In genomic region chr12:109999983-110000505, GRCh38 we compare ENCODE assay signal across 9 cellular contexts. TPM values are rescaled to one million over a fixed set of nuclear protein-coding genes. Genes with fewer than 3 reads are reported as not detected.
DNase-seq lines count a peak whose midpoint lies in the region; ATAC-seq, FAIRE-seq and TF ChIP-seq lines count a peak whose summit lies in the region.
"Had no signal": no experiment of that assay in that cellular context is flagged by ENCODE, and none has a peak within 500 bp of the region (broad histone marks: within the 10 kb centered on the region; RNA-seq: fewer than 3 reads in every experiment).

No MANE protein-coding gene starts in this region.

- TF ChIP-seq EP300 in stomach (IDR thresholded peaks at IDR 0.05) = no peak

- H3K36me3 ChIP-seq in keratinocyte (ENCODE audit: control insufficient read depth in 2 of 2, extremely low read depth in 1 of 2, insufficient read depth in 2 of 2, low read length in 2 of 2) (peaks cover 0 to 4% of the 10 kb centered on the region in 2 experiments), stomach (peaks cover 0 to 7% (median 5%) of the 10 kb centered on the region in 4 donors)

- peak overlapping the region; percentile 96 for H3K27ac ChIP-seq in keratinocyte (ENCODE audit: control insufficient read depth, insufficient read depth, low read length)
- H3K27ac ChIP-seq in stomach = peak overlapping the region; percentile 84 to 91 (median 87)

- dilution Hi-C loops in keratinocyte (cut with MboI; ENCODE audit: extremely low pct_ligation_motif_present, low sequenced_read_pairs) = no loop called here

- no peaks in the 10 kb centered on the region for H3K9me1 ChIP-seq in keratinocyte (ENCODE audit: control insufficient read depth, extremely low read depth, insufficient read depth, low read length)

- H3K9me3 ChIP-seq in keratinocyte (ENCODE audit: control insufficient read depth, low read depth, low read length) = no peaks in the 10 kb centered on the region
- no peaks in the 10 kb centered on the region for H3K9me3 ChIP-seq in stomach

- peak overlapping the region; percentile 97 for H3K9ac ChIP-seq in keratinocyte (ENCODE audit: control insufficient read depth, extremely low read depth, insufficient read depth, low read length)

- in situ Hi-C loops in astrocyte of the cerebellum (cut with HindIII; ENCODE audit: low sequenced_read_pairs) = loop anchor here (5.0 kb wide), 1 partner anchor 38 kb away; no protein-coding TSS in a partner anchor

- H3K4me2 ChIP-seq in keratinocyte (ENCODE audit: control insufficient read depth, extremely low read depth, insufficient read depth, low read depth, low read length) = peak overlapping the region; percentile 93

- peak overlapping the region; percentile 32 for H2AFZ ChIP-seq in keratinocyte (ENCODE audit: control insufficient read depth, low read length)

- ATAC-seq in HG02938 (IDR thresholded peaks at IDR 0.05; ENCODE audit: unreplicated experiment) (no peak), GM21515 (IDR thresholded peaks at IDR 0.05; ENCODE audit: unreplicated experiment) (no peak)

- H3K4me1 ChIP-seq in keratinocyte (ENCODE audit: control insufficient read depth, extremely low read depth, insufficient read depth, low read length) (peaks cover 38% of the 10 kb centered on the region), stomach (peaks cover 31 to 82% (median 62%) of the 10 kb centered on the region in 4 donors)

- intact Hi-C loops in stomach (cut with DNase I; ENCODE audit: low total_unique reads) = no loop called here

- no peaks in the 10 kb centered on the region for H4K20me1 ChIP-seq in keratinocyte (ENCODE audit: control insufficient read depth, extremely low read depth, insufficient read depth, low read length)

- H3K27me3 ChIP-seq in keratinocyte (ENCODE audit: control insufficient read depth, extremely low read depth, insufficient read depth, low read length) = no peaks in the 10 kb centered on the region
- H3K27me3 ChIP-seq in stomach = no peaks in the 10 kb centered on the region

- WGBS in stomach, 5 donors = 0 to 2% (median 1%) methylated on average over 17 of the region's 17 CpGs

- no peak for TF ChIP-seq CTCF in LNCaP clone FGC (IDR thresholded peaks at IDR 0.05; ENCODE audit: control insufficient read depth, extremely low read depth, insufficient read depth)
- TF ChIP-seq CTCF in astrocyte of the cerebellum (IDR thresholded peaks at IDR 0.05; ENCODE audit: low read depth, low read length, missing control alignments) = no peak
- TF ChIP-seq CTCF in keratinocyte (optimal IDR thresholded peaks at IDR 0.05 in 1 of 3, IDR thresholded peaks at IDR 0.05 in 1 of 3, conservative IDR thresholded peaks at IDR 0.05 in 1 of 3; ENCODE audit: extremely low read depth in 1 of 3, insufficient read depth in 2 of 3, low read length in 3 of 3) = no peak
- no peak for TF ChIP-seq CTCF in stomach (IDR thresholded peaks at IDR 0.05)

- H3K4me3 ChIP-seq in LNCaP clone FGC (ENCODE audit: low read depth, low read length) (peak overlapping the region; percentile 85), astrocyte of the cerebellum (ENCODE audit: low read depth, low read length) (peak overlapping the region; percentile 79), keratinocyte (ENCODE audit: control insufficient read depth in 2 of 3, extremely low read depth in 1 of 3, insufficient read depth in 2 of 3, low read depth in 1 of 3, low read length in 3 of 3) (peak overlapping the region; percentile 71 to 85 (median 79)), stomach (peak overlapping the region; percentile 94 to 100 (median 96))

- TF ChIP-seq POLR2A in stomach (IDR thresholded peaks at IDR 0.05) = no peak

- peaks cover 42% of the 10 kb centered on the region for H3K79me2 ChIP-seq in keratinocyte (ENCODE audit: control insufficient read depth, insufficient read depth, low read length)

- DNase-seq in DMS53 (lab: John Stamatoyannopoulos, UW) = peak; percentile 60
- DNase-seq in LNCaP clone FGC (ENCODE audit: low read depth) = no peak
- DNase-seq in astrocyte of the cerebellum (ENCODE audit: low read depth) = peak; percentile 6
- DNase-seq in keratinocyte (ENCODE audit: low read depth, low spot score) = no peak
- peak; percentile 35 for DNase-seq in stomach
- DNase-seq in midbrain (lab: John Stamatoyannopoulos, UW) = no peak

- no peak for FAIRE-seq in keratinocyte (lab: Jason Lieb, UNC)
- FAIRE-seq: TTC549 had no signal

RNA-seq across cellular contexts. Expression of gene ANKRD13A, which starts 0.8 kb away (rescaled TPM):
- polyA plus RNA-seq in keratinocyte = 72.5 to 74.7 TPM (median 73.1 TPM) in 3 replicates
- 129 TPM for polyA plus RNA-seq in keratinocyte (2011; ENCODE audit: low read depth)
- polyA plus RNA-seq in keratinocyte (2011; cell fraction: cytosol; rRNA removed) = 56.9 and 78.3 TPM in 2 replicates
- 81.4 and 85.6 TPM in 2 replicates for polyA plus RNA-seq in keratinocyte (2011; cell fraction: nucleus; rRNA removed)
- 47.4 and 51.3 TPM in 2 replicates for polyA plus RNA-seq in keratinocyte (2012; ENCODE audit: low replicate concordance)
- polyA minus RNA-seq in keratinocyte = 60.3 to 122 TPM (median 76.9 TPM) in 3 replicates
- 76.0 TPM for polyA minus RNA-seq in keratinocyte (2011; cell fraction: cytosol; rRNA and poly(A)+ RNA removed)
- polyA minus RNA-seq in keratinocyte (2011; cell fraction: nucleus; rRNA and poly(A)+ RNA removed) = 42.0 and 50.9 TPM in 2 replicates
- total RNA-seq in stomach = 100 to 1,000 TPM in 1 of 5 donors, 10 to 100 TPM in 4; 17.7 to 150 (median 56.6) TPM
- polyA plus RNA-seq in stomach = 10 to 100 TPM; 13.0 to 15.6 (median 13.6) TPM

RNA-seq across cellular contexts. Expression of gene GIT2, which starts 3.9 kb away (rescaled TPM):
- polyA plus RNA-seq in keratinocyte (19.1 to 30.3 TPM (median 25.9 TPM) in 3 replicates), stomach (10 to 100 TPM in 1 of 3 donors, 1 to 10 TPM in 2; 6.4 to 10.6 (median 7.2) TPM)
- polyA plus RNA-seq in keratinocyte (2011; ENCODE audit: low read depth) = 18.7 TPM
- polyA plus RNA-seq in keratinocyte (2011; cell fraction: cytosol; rRNA removed) = 19.5 and 27.1 TPM in 2 replicates
- polyA plus RNA-seq in keratinocyte (2011; cell fraction: nucleus; rRNA removed) = 63.3 and 65.3 TPM in 2 replicates
- 13.9 and 20.3 TPM in 2 replicates for polyA plus RNA-seq in keratinocyte (2012; ENCODE audit: low replicate concordance)
- polyA minus RNA-seq in keratinocyte = 30.6 to 55.7 TPM (median 36.0 TPM) in 3 replicates
- polyA minus RNA-seq in keratinocyte (2011; cell fraction: cytosol; rRNA and poly(A)+ RNA removed) = 11.5 TPM
- 34.0 and 63.8 TPM in 2 replicates for polyA minus RNA-seq in keratinocyte (2011; cell fraction: nucleus; rRNA and poly(A)+ RNA removed)
- total RNA-seq in stomach = 10 to 100 TPM; 25.8 to 98.6 (median 61.0) TPM

RNA-seq across cellular contexts. Expression of gene C12orf76, which starts 48.3 kb away (rescaled TPM):
- polyA plus RNA-seq in keratinocyte = 4.8 to 10.9 TPM (median 7.3 TPM) in 3 replicates
- 2.5 TPM for polyA plus RNA-seq in keratinocyte (2011; ENCODE audit: low read depth)
- 6.6 and 7.6 TPM in 2 replicates for polyA plus RNA-seq in keratinocyte (2011; cell fraction: cytosol; rRNA removed)
- 13.4 and 15.1 TPM in 2 replicates for polyA plus RNA-seq in keratinocyte (2011; cell fraction: nucleus; rRNA removed)
- polyA plus RNA-seq in keratinocyte (2012; ENCODE audit: low replicate concordance) = 3.0 and 13.9 TPM in 2 replicates
- 3.2 to 4.8 TPM (median 4.6 TPM) in 3 replicates for polyA minus RNA-seq in keratinocyte
- 10.7 TPM for polyA minus RNA-seq in keratinocyte (2011; cell fraction: cytosol; rRNA and poly(A)+ RNA removed)
- 3.3 TPM in 2 replicates for polyA minus RNA-seq in keratinocyte (2011; cell fraction: nucleus; rRNA and poly(A)+ RNA removed)
- 10 to 100 TPM in 4 of 5 donors, 1 to 10 TPM in 1; 7.0 to 44.2 (median 13.8) TPM for total RNA-seq in stomach
- polyA plus RNA-seq in stomach = 10 to 100 TPM in 1 of 3 donors, 1 to 10 TPM in 2; 7.8 to 11.5 (median 9.8) TPM

Comparison
In these comparisons a context has a peak if more than half of its experiments do, and no peak if none do; other contexts are left out.
1. DNase-seq: peak in DMS53 (single experiment), astrocyte of the cerebellum (single experiment) and stomach (single experiment); none in LNCaP clone FGC (single experiment), keratinocyte (single experiment) and midbrain (single experiment).
2. Peak in every context shown above with its lines, with median percentiles within 50 percentile points of each other: H3K4me3 ChIP-seq.